Comparison of ENCODE assay signal across 1 cellular context in genomic region chr10:2733278-2733963, GRCh38.
TF ChIP-seq lines count a peak whose summit lies in the region.

No MANE protein-coding gene starts in this region.

TF ChIP-seq in WTC11, 78 proteins besides CTCF, POLR2A, EP300 and RAD21 (continued from another document):
- TF ChIP-seq PREB (CRISPR knock-in tag; IDR thresholded peaks at IDR 0.05; ENCODE audit: borderline replicate concordance) (no peak), CBFB (CRISPR knock-in tag; IDR thresholded peaks at IDR 0.05; ENCODE audit: low read depth) (no peak), CDX4 (CRISPR knock-in tag; IDR thresholded peaks at IDR 0.05; ENCODE audit: borderline replicate concordance) (no peak), RORB (CRISPR knock-in tag; IDR thresholded peaks at IDR 0.05) (no peak), CREB1 (CRISPR knock-in tag; IDR thresholded peaks at IDR 0.05) (no peak), E2F4 (CRISPR knock-in tag; IDR thresholded peaks at IDR 0.05; ENCODE audit: borderline replicate concordance, low read depth) (no peak), ZBTB21 (CRISPR knock-in tag; IDR thresholded peaks at IDR 0.05; ENCODE audit: borderline replicate concordance) (no peak), NFATC4 (CRISPR knock-in tag; IDR thresholded peaks at IDR 0.05) (no peak), HMGA2 (CRISPR knock-in tag; IDR thresholded peaks at IDR 0.05) (no peak), FOXP1 (CRISPR knock-in tag; IDR thresholded peaks at IDR 0.05; ENCODE audit: borderline replicate concordance) (no peak)
- TF ChIP-seq, protein P1, sequence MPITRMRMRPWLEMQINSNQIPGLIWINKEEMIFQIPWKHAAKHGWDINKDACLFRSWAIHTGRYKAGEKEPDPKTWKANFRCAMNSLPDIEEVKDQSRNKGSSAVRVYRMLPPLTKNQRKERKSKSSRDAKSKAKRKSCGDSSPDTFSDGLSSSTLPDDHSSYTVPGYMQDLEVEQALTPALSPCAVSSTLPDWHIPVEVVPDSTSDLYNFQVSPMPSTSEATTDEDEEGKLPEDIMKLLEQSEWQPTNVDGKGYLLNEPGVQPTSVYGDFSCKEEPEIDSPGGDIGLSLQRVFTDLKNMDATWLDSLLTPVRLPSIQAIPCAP (CRISPR knock-in tag; IDR thresholded peaks at IDR 0.05), result no peak
- TF ChIP-seq, protein P2, sequence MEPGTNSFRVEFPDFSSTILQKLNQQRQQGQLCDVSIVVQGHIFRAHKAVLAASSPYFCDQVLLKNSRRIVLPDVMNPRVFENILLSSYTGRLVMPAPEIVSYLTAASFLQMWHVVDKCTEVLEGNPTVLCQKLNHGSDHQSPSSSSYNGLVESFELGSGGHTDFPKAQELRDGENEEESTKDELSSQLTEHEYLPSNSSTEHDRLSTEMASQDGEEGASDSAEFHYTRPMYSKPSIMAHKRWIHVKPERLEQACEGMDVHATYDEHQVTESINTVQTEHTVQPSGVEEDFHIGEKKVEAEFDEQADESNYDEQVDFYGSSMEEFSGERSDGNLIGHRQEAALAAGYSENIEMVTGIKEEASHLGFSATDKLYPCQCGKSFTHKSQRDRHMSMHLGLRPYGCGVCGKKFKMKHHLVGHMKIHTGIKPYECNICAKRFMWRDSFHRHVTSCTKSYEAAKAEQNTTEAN (CRISPR knock-in tag; IDR thresholded peaks at IDR 0.05), result no peak
